In genomic region chr16:14632693-14633569, GRCh38 we compare ENCODE assay signal across 8 cellular contexts. TPM values are rescaled to one million over a fixed set of nuclear protein-coding genes. Genes with fewer than 3 reads are reported as not detected.
A peak's percentile ranks its signal among the peaks of the same experiment; 100 is the strongest.
DNase-seq lines count a peak whose midpoint lies in the region; ATAC-seq and TF ChIP-seq lines count a peak whose summit lies in the region.

BFAR (plus strand) TSS chr16:14632951; CDS start chr16:14644347, 11,396 bp downstream.

- no peaks in the 10 kb centered on the region for H3K9me3 Mint-ChIP-seq in activated CD4-positive, alpha-beta T cell treated with anti-CD3 and anti-CD28 coated beads for 36 hours (ENCODE audit: low read depth)

- CTCF ChIA-PET in activated CD4-positive, alpha-beta T cell treated with anti-CD3 and anti-CD28 coated beads for 36 hours (lab: Charles Lee): no interaction called here

- no peaks in the 10 kb centered on the region for H3K27me3 Mint-ChIP-seq in activated CD4-positive, alpha-beta T cell treated with anti-CD3 and anti-CD28 coated beads for 36 hours

- no peak for TF ChIP-seq CTCF in choroid plexus epithelial cell (conservative IDR thresholded peaks at IDR 0.05; ENCODE audit: low read depth, low read length)

- peak; percentile 74 for ATAC-seq in HG03442 (IDR thresholded peaks at IDR 0.05; ENCODE audit: unreplicated experiment)
- peak; percentile 78 for ATAC-seq in activated CD4-positive, alpha-beta T cell treated with anti-CD3 and anti-CD28 coated beads for 36 hours

- H3K4me3 Mint-ChIP-seq in activated CD4-positive, alpha-beta T cell treated with anti-CD3 and anti-CD28 coated beads for 36 hours: peak within 1 kb of the TSS; percentile 97

- POLR2A ChIA-PET in activated CD4-positive, alpha-beta T cell treated with anti-CD3 and anti-CD28 coated beads for 36 hours (lab: Charles Lee): no interaction called here

- peaks cover 51% of the 10 kb centered on the region for H3K4me1 Mint-ChIP-seq in activated CD4-positive, alpha-beta T cell treated with anti-CD3 and anti-CD28 coated beads for 36 hours

- peak within 1 kb of the TSS; percentile 99 for H3K27ac Mint-ChIP-seq in activated CD4-positive, alpha-beta T cell treated with anti-CD3 and anti-CD28 coated beads for 36 hours

- H3K36me3 Mint-ChIP-seq in activated CD4-positive, alpha-beta T cell treated with anti-CD3 and anti-CD28 coated beads for 36 hours (ENCODE audit: low read depth): peaks cover 16% of the 10 kb centered on the region

- peak within 1 kb of the TSS; percentile 90 for H3K4me3 ChIP-seq in choroid plexus epithelial cell (ENCODE audit: low read depth, low read length)

- DNase-seq in Ammon's horn (ENCODE audit: low spot score) (peak; percentile 99), GM19238 (ENCODE audit: insufficient read length, low spot score) (peak; percentile 84), NCI-H524 (lab: John Stamatoyannopoulos, UW) (peak; percentile 97 to 98), choroid plexus epithelial cell (ENCODE audit: low read depth) (peak; percentile 96), kidney glomerular epithelial cell (lab: John Stamatoyannopoulos, UW) (peak; percentile 96)
- DNase-seq in activated CD4-positive, alpha-beta T cell treated with anti-CD3 and anti-CD28 coated beads for 36 hours: peak; percentile 100
- DNase-seq in stimulated activated CD4-positive, alpha-beta T cell treated with anti-CD3 and anti-CD28 coated beads, Interleukin-1b, Interleukin-23, amount 100 ng/mL, for 1 hour (ENCODE audit: low read depth in 2 of 2): peak; percentile 98 to 99

- intact Hi-C loops in activated CD4-positive, alpha-beta T cell treated with anti-CD3 and anti-CD28 coated beads for 36 hours (cut with DNase I, micrococcal nuclease): loop anchor here (1.0 to 10.0 kb wide), 12 partner anchors 331 to 1322 kb away; partner anchors contain the start of genes ERCC4 (in 2 of the 2), MARF1 (in 2 of the 2), CEP20 (in 1 of the 2) and MRTFB (in 1 of the 2)

RNA-seq across cellular contexts. Expression of gene BFAR, which starts in this region (rescaled TPM):
- 10 to 100 TPM; 54.8 to 57.5 TPM for total RNA-seq in activated CD4-positive, alpha-beta T cell treated with anti-CD3 and anti-CD28 coated beads for 36 hours

Comparison
In these comparisons a context has a peak if more than half of its experiments do, and no peak if none do; other contexts are left out.
1. Peak in every context shown above with its lines: DNase-seq, ATAC-seq and H3K4me3 ChIP-seq.